13 cellular contexts compared by ENCODE assay signal in the genomic region with DNA sequence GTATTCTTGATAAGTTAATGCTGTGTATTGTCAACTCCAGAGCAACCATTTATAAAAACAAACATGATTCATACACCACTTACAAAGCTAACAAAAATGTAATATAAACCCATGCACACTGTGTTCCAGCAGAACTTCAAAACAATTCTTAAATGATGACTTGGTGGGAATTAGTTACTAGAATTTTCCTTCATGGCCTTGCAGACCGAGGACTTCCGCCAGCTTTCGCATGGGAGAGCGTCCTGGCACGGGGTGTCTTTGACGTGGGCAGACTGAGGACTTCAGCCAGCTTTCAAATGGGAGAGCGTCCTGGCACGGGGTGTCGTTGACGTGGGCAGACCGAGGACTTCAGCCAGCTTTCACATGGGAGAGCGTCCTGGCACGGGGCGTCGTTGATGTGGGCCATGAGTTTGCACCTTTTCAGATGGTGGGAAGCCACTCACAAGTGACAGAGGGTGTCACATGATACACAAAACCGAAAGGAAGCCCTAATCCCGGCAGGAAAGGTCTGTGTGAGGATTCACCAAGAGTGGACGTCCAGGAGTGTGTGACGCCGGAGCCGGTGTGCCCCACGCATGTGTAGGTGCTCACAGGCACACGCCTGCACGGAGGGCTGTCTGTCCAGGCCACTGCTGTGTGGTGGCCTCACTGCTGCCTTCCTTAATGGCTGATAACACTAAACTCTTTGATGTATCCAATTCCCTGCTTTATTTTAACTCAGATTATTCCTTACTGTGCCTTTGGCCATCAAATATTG.
DNase-seq lines count a peak whose midpoint lies in the region; ATAC-seq and TF ChIP-seq lines count a peak whose summit lies in the region.
"Had no signal": no experiment of that assay in that cellular context is flagged by ENCODE, and none has a peak within 500 bp of the region (broad histone marks: within the 10 kb centered on the region; RNA-seq: fewer than 3 reads in every experiment).

No MANE protein-coding gene starts in this region.

- DNase-seq in GM23338 (ENCODE audit: low spot score) (no peak), brain microvascular endothelial cell (peak; percentile 47), heart right ventricle (peak in 1 of 2 donors; percentile 13), gastrocnemius medialis (peak; percentile 12 to 54), DMS 273 (lab: John Stamatoyannopoulos, UW; ENCODE audit: unreplicated experiment) (no peak), COLO829 (ENCODE audit: low spot score) (no peak)
- DNase-seq in activated naive CD4-positive, alpha-beta T cell treated with Interleukin-2 at 50 U/mL for 16 hours, result no peak
- DNase-seq: activated CD4-positive, CD25-positive, alpha-beta regulatory T cell treated with anti-CD3 and anti-CD28 coated beads, Interleukin-2, amount 50 U/mL, for 72 hours; activated gamma-delta T cell treated with Interleukin-2 at 50 U/mL for 16 hours; CD4-positive, alpha-beta T cell; SHP77 treated with DMSO at 0.1 percent for 48 hours had no signal

- no peaks in the 10 kb centered on the region for H3K36me3 Mint-ChIP-seq in GM23338 (ENCODE audit: low read depth)
- H3K36me3 Mint-ChIP-seq: memory B cell had no signal

- peaks cover 5% of the 10 kb centered on the region for H3K4me1 Mint-ChIP-seq in GM23338
- H3K4me1 Mint-ChIP-seq: memory B cell had no signal

- H4K20me1 ChIP-seq in GM23338 (replicated peaks; ENCODE audit: insufficient read depth), result no peaks in the 10 kb centered on the region

- H3K27me3 ChIP-seq in GM23338 (ENCODE audit: insufficient read depth) (no peaks in the 10 kb centered on the region), brain microvascular endothelial cell (replicated peaks) (no peaks in the 10 kb centered on the region), heart right ventricle (peaks cover 0 to 6% (median 0%) of the 10 kb centered on the region in 7 donors), gastrocnemius medialis (no peaks in the 10 kb centered on the region)

- H3K27ac Mint-ChIP-seq in GM23338, result peak overlapping the region; percentile 46; the same call in 1 of the 2 replicates
- H3K27ac Mint-ChIP-seq: CD4-positive, alpha-beta T cell; memory B cell had no signal

- no peaks in the 10 kb centered on the region for H3K9me2 ChIP-seq in GM23338 (ENCODE audit: insufficient read depth)

- H3K36me3 ChIP-seq in GM23338 (ENCODE audit: insufficient read depth) (no peaks in the 10 kb centered on the region), brain microvascular endothelial cell (replicated peaks) (no peaks in the 10 kb centered on the region), heart right ventricle (no peaks in the 10 kb centered on the region), gastrocnemius medialis (no peaks in the 10 kb centered on the region)

- H3K4me1 ChIP-seq in GM23338 (ENCODE audit: insufficient read depth) (peaks cover 3% of the 10 kb centered on the region), heart right ventricle (no peaks in the 10 kb centered on the region), gastrocnemius medialis (no peaks in the 10 kb centered on the region)

- TF ChIP-seq CTCF in GM23338 (conservative IDR thresholded peaks at IDR 0.05; ENCODE audit: low read depth in 2 of 2) (no peak), brain microvascular endothelial cell (IDR thresholded peaks at IDR 0.05; ENCODE audit: low read depth, low read length, missing control alignments) (no peak), heart right ventricle (IDR thresholded peaks at IDR 0.05) (no peak), gastrocnemius medialis (IDR thresholded peaks at IDR 0.05 in 4 of 5, conservative IDR thresholded peaks at IDR 0.05 in 1 of 5) (no peak)

- H3K4me3 Mint-ChIP-seq in GM23338, result no peak overlapping the region
- H3K4me3 Mint-ChIP-seq: CD4-positive, alpha-beta T cell; memory B cell had no signal

- TF ChIP-seq POLR2A in gastrocnemius medialis (IDR thresholded peaks at IDR 0.05), result no peak

- H3K4me3 ChIP-seq in GM23338 (no peak overlapping the region), brain microvascular endothelial cell (ENCODE audit: low read depth, low read length) (no peak overlapping the region), heart right ventricle (no peak overlapping the region), gastrocnemius medialis (no peak overlapping the region)

- no peaks in the 10 kb centered on the region for H3K9me3 ChIP-seq in heart right ventricle
- no peaks in the 10 kb centered on the region for H3K9me3 ChIP-seq in gastrocnemius medialis

- H3K27ac ChIP-seq in GM23338 (ENCODE audit: low read depth) (no peak overlapping the region), brain microvascular endothelial cell (peak overlapping the region; percentile 67), heart right ventricle (peak overlapping the region in 3 of 10 donors; percentile 8 to 54 (median 39)), gastrocnemius medialis (peak overlapping the region in 3 of 4 donors; percentile 64 to 78 (median 76))

- intact Hi-C loops in heart right ventricle (cut with DNase I), result no loop called here
- intact Hi-C loops in gastrocnemius medialis (cut with DNase I; ENCODE audit: low total_unique reads), result no loop called here

- in situ Hi-C loops in brain microvascular endothelial cell (cut with HindIII; ENCODE audit: low pct_ligation_motif_present, low sequenced_read_pairs), result no loop called here
- in situ Hi-C loops in gastrocnemius medialis (cut with MboI; ENCODE audit: low sequenced_read_pairs in 4 of 4), result no loop called here

- no peak for ATAC-seq in GM23338
- peak in 6 of 8 donors; percentile 42 to 69 (median 58) for ATAC-seq in heart right ventricle
- ATAC-seq in gastrocnemius medialis, result peak; percentile 84 to 88
- ATAC-seq in HG03045 (IDR thresholded peaks at IDR 0.05; ENCODE audit: unreplicated experiment), result no peak

- no peaks in the 10 kb centered on the region for H3K79me2 ChIP-seq in GM23338 (replicated peaks; ENCODE audit: insufficient read depth)

- peaks cover 16% of the 10 kb centered on the region for H3K27me3 Mint-ChIP-seq in GM23338 (ENCODE audit: insufficient read depth, low read depth, poor library complexity)

- H2AFZ ChIP-seq in GM23338, result no peak overlapping the region

- H3K9me3 Mint-ChIP-seq in GM23338, result peaks cover 3% of the 10 kb centered on the region; the same call in 1 of the 3 replicates
- H3K9me3 Mint-ChIP-seq: CD4-positive, alpha-beta T cell; memory B cell had no signal

- WGBS in heart right ventricle, 2 donors, result 80 to 94% methylated on average over 24 of the region's 24 CpGs

- H3F3A ChIP-seq in GM23338 (replicated peaks; ENCODE audit: low read depth), result no peaks in the 10 kb centered on the region

- H3K4me2 ChIP-seq in GM23338, result no peak overlapping the region

TF ChIP-seq in GM23338, 12 proteins besides CTCF, POLR2A, EP300 and RAD21 (continues in another document):
- TF ChIP-seq, protein P1, sequence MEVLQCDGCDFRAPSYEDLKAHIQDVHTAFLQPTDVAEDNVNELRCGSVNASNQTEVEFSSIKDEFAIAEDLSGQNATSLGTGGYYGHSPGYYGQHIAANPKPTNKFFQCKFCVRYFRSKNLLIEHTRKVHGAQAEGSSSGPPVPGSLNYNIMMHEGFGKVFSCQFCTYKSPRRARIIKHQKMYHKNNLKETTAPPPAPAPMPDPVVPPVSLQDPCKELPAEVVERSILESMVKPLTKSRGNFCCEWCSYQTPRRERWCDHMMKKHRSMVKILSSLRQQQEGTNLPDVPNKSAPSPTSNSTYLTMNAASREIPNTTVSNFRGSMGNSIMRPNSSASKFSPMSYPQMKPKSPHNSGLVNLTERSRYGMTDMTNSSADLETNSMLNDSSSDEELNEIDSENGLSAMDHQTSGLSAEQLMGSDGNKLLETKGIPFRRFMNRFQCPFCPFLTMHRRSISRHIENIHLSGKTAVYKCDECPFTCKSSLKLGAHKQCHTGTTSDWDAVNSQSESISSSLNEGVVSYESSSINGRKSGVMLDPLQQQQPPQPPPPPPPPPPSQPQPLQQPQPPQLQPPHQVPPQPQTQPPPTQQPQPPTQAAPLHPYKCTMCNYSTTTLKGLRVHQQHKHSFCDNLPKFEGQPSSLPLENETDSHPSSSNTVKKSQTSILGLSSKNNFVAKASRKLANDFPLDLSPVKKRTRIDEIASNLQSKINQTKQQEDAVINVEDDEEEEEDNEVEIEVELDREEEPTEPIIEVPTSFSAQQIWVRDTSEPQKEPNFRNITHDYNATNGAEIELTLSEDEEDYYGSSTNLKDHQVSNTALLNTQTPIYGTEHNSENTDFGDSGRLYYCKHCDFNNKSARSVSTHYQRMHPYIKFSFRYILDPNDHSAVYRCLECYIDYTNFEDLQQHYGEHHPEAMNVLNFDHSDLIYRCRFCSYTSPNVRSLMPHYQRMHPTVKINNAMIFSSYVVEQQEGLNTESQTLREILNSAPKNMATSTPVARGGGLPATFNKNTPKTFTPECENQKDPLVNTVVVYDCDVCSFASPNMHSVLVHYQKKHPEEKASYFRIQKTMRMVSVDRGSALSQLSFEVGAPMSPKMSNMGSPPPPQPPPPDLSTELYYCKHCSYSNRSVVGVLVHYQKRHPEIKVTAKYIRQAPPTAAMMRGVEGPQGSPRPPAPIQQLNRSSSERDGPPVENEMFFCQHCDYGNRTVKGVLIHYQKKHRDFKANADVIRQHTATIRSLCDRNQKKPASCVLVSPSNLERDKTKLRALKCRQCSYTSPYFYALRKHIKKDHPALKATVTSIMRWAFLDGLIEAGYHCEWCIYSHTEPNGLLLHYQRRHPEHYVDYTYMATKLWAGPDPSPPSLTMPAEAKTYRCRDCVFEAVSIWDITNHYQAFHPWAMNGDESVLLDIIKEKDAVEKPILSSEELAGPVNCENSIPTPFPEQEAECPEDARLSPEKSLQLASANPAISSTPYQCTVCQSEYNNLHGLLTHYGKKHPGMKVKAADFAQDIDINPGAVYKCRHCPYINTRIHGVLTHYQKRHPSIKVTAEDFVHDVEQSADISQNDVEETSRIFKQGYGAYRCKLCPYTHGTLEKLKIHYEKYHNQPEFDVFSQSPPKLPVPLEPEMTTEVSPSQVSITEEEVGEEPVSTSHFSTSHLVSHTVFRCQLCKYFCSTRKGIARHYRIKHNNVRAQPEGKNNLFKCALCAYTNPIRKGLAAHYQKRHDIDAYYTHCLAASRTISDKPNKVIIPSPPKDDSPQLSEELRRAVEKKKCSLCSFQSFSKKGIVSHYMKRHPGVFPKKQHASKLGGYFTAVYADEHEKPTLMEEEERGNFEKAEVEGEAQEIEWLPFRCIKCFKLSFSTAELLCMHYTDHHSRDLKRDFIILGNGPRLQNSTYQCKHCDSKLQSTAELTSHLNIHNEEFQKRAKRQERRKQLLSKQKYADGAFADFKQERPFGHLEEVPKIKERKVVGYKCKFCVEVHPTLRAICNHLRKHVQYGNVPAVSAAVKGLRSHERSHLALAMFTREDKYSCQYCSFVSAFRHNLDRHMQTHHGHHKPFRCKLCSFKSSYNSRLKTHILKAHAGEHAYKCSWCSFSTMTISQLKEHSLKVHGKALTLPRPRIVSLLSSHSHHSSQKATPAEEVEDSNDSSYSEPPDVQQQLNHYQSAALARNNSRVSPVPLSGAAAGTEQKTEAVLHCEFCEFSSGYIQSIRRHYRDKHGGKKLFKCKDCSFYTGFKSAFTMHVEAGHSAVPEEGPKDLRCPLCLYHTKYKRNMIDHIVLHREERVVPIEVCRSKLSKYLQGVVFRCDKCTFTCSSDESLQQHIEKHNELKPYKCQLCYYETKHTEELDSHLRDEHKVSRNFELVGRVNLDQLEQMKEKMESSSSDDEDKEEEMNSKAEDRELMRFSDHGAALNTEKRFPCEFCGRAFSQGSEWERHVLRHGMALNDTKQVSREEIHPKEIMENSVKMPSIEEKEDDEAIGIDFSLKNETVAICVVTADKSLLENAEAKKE (CRISPR knock-in tag; IDR thresholded peaks at IDR 0.05), result no peak
- TF ChIP-seq EZH2 (IDR thresholded peaks at IDR 0.05; ENCODE audit: low read depth, unreplicated experiment), result no peak

Comparison
In these comparisons a context has a peak if more than half of its experiments do, and no peak if none do; other contexts are left out.
1. ATAC-seq: peak in heart right ventricle (6 of 8) and gastrocnemius medialis (2 of 2); none in GM23338 (single experiment) and HG03045 (single experiment).
2. DNase-seq: peak in brain microvascular endothelial cell (single experiment) and gastrocnemius medialis (2 of 2); none in GM23338 (single experiment), DMS 273 (single experiment), COLO829 (single experiment) and activated naive CD4-positive, alpha-beta T cell treated with Interleukin-2 at 50 U/mL for 16 hours (single experiment).